ENCODE assay signal across 15 cellular contexts in genomic region chr13:110702591-110703526, GRCh38. TPM values are rescaled to one million over a fixed set of nuclear protein-coding genes. Genes with fewer than 3 reads are reported as not detected.
DNase-seq lines count a peak whose midpoint lies in the region; ATAC-seq, FAIRE-seq and TF ChIP-seq lines count a peak whose summit lies in the region.
"Had no signal": no experiment of that assay in that cellular context is flagged by ENCODE, and none has a peak within 500 bp of the region (broad histone marks: within the 10 kb centered on the region; RNA-seq: fewer than 3 reads in every experiment).

No MANE protein-coding gene starts in this region.

- CTCF ChIA-PET in GM12878 (lab: Yijun Ruan, JAX): interaction anchor here (1.0 to 1.4 kb wide), 3 partner anchors 12 to 49 kb away, joined by 3 read pairs; no protein-coding TSS in a partner anchor

- H2AFZ ChIP-seq in DND-41 (ENCODE audit: low read depth, low read length) (no peak overlapping the region), GM12878 (ENCODE audit: control insufficient read depth, low read depth, low read length) (no peak overlapping the region)

- no peaks in the 10 kb centered on the region for H3K27me3 ChIP-seq in DND-41 (ENCODE audit: insufficient read depth, low read length, poor library complexity)
- H3K27me3 ChIP-seq in GM12878 (replicated peaks in 1 of 2; ENCODE audit: control insufficient read depth in 2 of 2, insufficient read depth in 2 of 2, low read length in 1 of 2): no peaks in the 10 kb centered on the region

- no peak for FAIRE-seq in GM12878 (lab: Jason Lieb, UNC)
- FAIRE-seq: colon, GM18507 had no signal

- intact Hi-C loops in GM12878 (cut with micrococcal nuclease; ENCODE audit: unreplicated experiment): no loop called here

- H3K36me3 ChIP-seq in DND-41 (ENCODE audit: insufficient read depth, low read length) (peaks cover 53% of the 10 kb centered on the region), GM12878 (ENCODE audit: control insufficient read depth in 2 of 2, insufficient read depth in 2 of 2, low read length in 1 of 2) (peaks cover 9 to 26% of the 10 kb centered on the region in 2 experiments)

- ATAC-seq in DND-41 (ENCODE audit: insufficient read depth, low read depth): no peak
- no peak for ATAC-seq in GM12878
- ATAC-seq in GM18861 (IDR thresholded peaks at IDR 0.05; ENCODE audit: unreplicated experiment): no peak
- no peak for ATAC-seq in HG03159 (IDR thresholded peaks at IDR 0.05; ENCODE audit: unreplicated experiment)
- ATAC-seq: lower lobe of right lung had no signal

- TF ChIP-seq EP300 in GM12878 (IDR thresholded peaks at IDR 0.05; ENCODE audit: borderline replicate concordance in 1 of 2, control insufficient read depth in 1 of 2, low read depth in 2 of 2, low read length in 2 of 2): no peak

- peaks cover 52% of the 10 kb centered on the region for H3K79me2 ChIP-seq in DND-41 (ENCODE audit: insufficient read depth, low read length)
- peaks cover 27% of the 10 kb centered on the region for H3K79me2 ChIP-seq in GM12878 (ENCODE audit: control insufficient read depth, insufficient read depth, low read length)

- H3K27me3 Mint-ChIP-seq in HFFc6 (ENCODE audit: insufficient read depth): no peaks in the 10 kb centered on the region
- H3K27me3 Mint-ChIP-seq in nephron (ENCODE audit: low read depth): no peaks in the 10 kb centered on the region
- H3K27me3 Mint-ChIP-seq: IgD-negative memory B cell had no signal

- H3K4me1 Mint-ChIP-seq in HFFc6 (ENCODE audit: low read depth) (peaks cover 44% of the 10 kb centered on the region), nephron (peaks cover 37% of the 10 kb centered on the region)

- H3K4me3 Mint-ChIP-seq in HFFc6: peak overlapping the region; percentile 53
- H3K4me3 Mint-ChIP-seq in nephron: peak overlapping the region; percentile 49 to 62 (median 52)

- TF ChIP-seq CTCF in DND-41 (IDR thresholded peaks at IDR 0.05; ENCODE audit: borderline replicate concordance, extremely low read depth, low read length, poor library complexity, severe bottlenecking) (no peak), HFFc6 (IDR thresholded peaks at IDR 0.05) (no peak), GM12878 (IDR thresholded peaks at IDR 0.05 in 2 of 3, conservative IDR thresholded peaks at IDR 0.05 in 1 of 3; ENCODE audit: control insufficient read depth in 2 of 3, extremely low read depth in 1 of 3, insufficient read depth in 1 of 3, low read depth in 3 of 3, low read length in 3 of 3) (no peak), nephron (IDR thresholded peaks at IDR 0.05; ENCODE audit: unreplicated experiment in 3 of 3) (no peak)

- WGBS in GM12878 (ENCODE audit: insufficient coverage, insufficient replicate concordance, low lambda C conversion rate, missing lambda C conversion rate): 93% methylated on average over 15 of the region's 15 CpGs

- DNase-seq in DND-41 (no peak), HFFc6 (peak; percentile 21), GM12878 (ENCODE audit: low read depth, low spot score) (no peak), islet precursor cell (no peak)
- no peak for DNase-seq in central memory CD4-positive, alpha-beta T cell
- DNase-seq: lower lobe of right lung; NCI-H510A; stimulated activated CD8-positive, alpha-beta memory T cell treated with anti-CD3 and anti-CD28 coated beads, Interleukin-4, amount 100 ng/mL, for 48 hours; SW 1271 had no signal

- RAD21 ChIA-PET in GM12878 (lab: Charles Lee; ENCODE audit: unreplicated experiment): no interaction called here

- H3K4me1 ChIP-seq in DND-41 (ENCODE audit: insufficient read depth, low read length) (peaks cover 28% of the 10 kb centered on the region), GM12878 (ENCODE audit: control insufficient read depth, insufficient read depth, low read length) (peaks cover 27% of the 10 kb centered on the region)

- H3K27ac ChIP-seq in DND-41 (ENCODE audit: low read length) (no peak overlapping the region), GM12878 (ENCODE audit: control insufficient read depth, insufficient read depth) (no peak overlapping the region)
- H3K27ac ChIP-seq: lower lobe of right lung had no signal

- in situ Hi-C loops in GM12878 (cut with MboI): no loop called here

- POLR2A ChIA-PET in GM12878 (lab: Charles Lee): interaction anchor here (0.8 to 1.6 kb wide), 4 partner anchors 9 to 22 kb away, joined by 3 to 4 read pairs (median 3); no protein-coding TSS in a partner anchor

- no peak for TF ChIP-seq POLR2A in GM12878 (IDR thresholded peaks at IDR 0.05; ENCODE audit: low read depth, low read length)

- no peaks in the 10 kb centered on the region for H3K9me3 Mint-ChIP-seq in HFFc6
- no peaks in the 10 kb centered on the region for H3K9me3 Mint-ChIP-seq in nephron
- H3K9me3 Mint-ChIP-seq: IgD-negative memory B cell had no signal

- H3K36me3 Mint-ChIP-seq in HFFc6 (ENCODE audit: low read depth): peaks cover 22% of the 10 kb centered on the region
- peaks cover 44% of the 10 kb centered on the region for H3K36me3 Mint-ChIP-seq in nephron (ENCODE audit: low read depth)

- H4K20me1 ChIP-seq in DND-41 (ENCODE audit: insufficient read depth, low read length) (peaks cover 24% of the 10 kb centered on the region), GM12878 (ENCODE audit: control insufficient read depth, insufficient read depth) (no peaks in the 10 kb centered on the region)

- no peak overlapping the region for H3K4me3 ChIP-seq in DND-41 (ENCODE audit: low read depth in 1 of 2, low read length in 2 of 2)
- H3K4me3 ChIP-seq in GM12878: no peak overlapping the region
- H3K4me3 ChIP-seq: lower lobe of right lung had no signal

- BruUV-seq in GM12878 (replicated peaks; lab: Mats Ljungman, UMichigan): no TSS peak

- H3K9me3 ChIP-seq in DND-41 (ENCODE audit: insufficient read depth, low read length, severe bottlenecking) (no peaks in the 10 kb centered on the region), GM12878 (replicated peaks; ENCODE audit: control insufficient read depth, insufficient read depth, low read length) (no peaks in the 10 kb centered on the region)
- H3K9me3 ChIP-seq: lower lobe of right lung had no signal

- TF ChIP-seq RAD21 in GM12878 (IDR thresholded peaks at IDR 0.05; ENCODE audit: insufficient read depth, low read depth, low read length): no peak

- H3K27ac Mint-ChIP-seq in HFFc6: peak overlapping the region; percentile 54
- peak overlapping the region; percentile 13 to 73 (median 25) for H3K27ac Mint-ChIP-seq in nephron

- H3K9ac ChIP-seq in DND-41 (ENCODE audit: low read depth, low read length) (no peak overlapping the region), GM12878 (ENCODE audit: control insufficient read depth, insufficient read depth, low read length) (no peak overlapping the region)

- H3K4me2 ChIP-seq in DND-41 (ENCODE audit: insufficient read depth, low read length): peak overlapping the region; percentile 18; the same call in 1 of the 2 replicates
- peak overlapping the region; percentile 35; the same call in 1 of the 2 replicates for H3K4me2 ChIP-seq in GM12878 (ENCODE audit: control insufficient read depth, insufficient read depth)

- SMC1A ChIA-PET in GM12878 (lab: Charles Lee; ENCODE audit: uncharacterized antibody, unreplicated experiment): interaction anchor here (0.8 to 2.1 kb wide), 6 partner anchors 9 to 86 kb away, joined by 3 to 9 read pairs (median 4); no protein-coding TSS in a partner anchor

TF ChIP-seq in GM12878, 131 proteins besides CTCF, POLR2A, EP300 and RAD21:
- TF ChIP-seq CBX3 (IDR thresholded peaks at IDR 0.05; ENCODE audit: borderline replicate concordance, low read depth) (no peak), KAT2A (conservative IDR thresholded peaks at IDR 0.05; ENCODE audit: control insufficient read depth, low read depth, low read length) (no peak), FOXM1 (IDR thresholded peaks at IDR 0.05; ENCODE audit: low read depth, low read length) (no peak)

RNA-seq across cellular contexts. Expression of gene CARS2, which starts 3.1 kb away (rescaled TPM):
- 10 to 100 TPM; 50.1 to 68.0 (median 52.9) TPM for total RNA-seq in HFFc6 (2021; fragmentation: NEBNext Ultra II Directional; extraction: Animal tissue kit (Norgen Biotek cat#: 25700))
- total RNA-seq in GM12878 (2013; cell fraction: nucleolus; rRNA removed): 150 and 160 TPM in 2 replicates
- total RNA-seq in GM12878 (2014; rRNA removed) (85.6 and 88.3 TPM in 2 replicates), GM12878 (2014; rRNA removed; fragmentation: Illumina TruSeq; extraction: Trizol) (42.4 and 51.1 TPM in 2 replicates), GM12878 (2021) (69.2 and 76.9 TPM in 2 replicates)
- polyA plus RNA-seq in GM12878 (2011; ENCODE audit: low read depth): 54.1 TPM
- polyA plus RNA-seq in GM12878 (2011; rRNA removed) (68.5 and 71.9 TPM in 2 replicates), GM12878 (2014; fragmentation: Illumina TruSeq; extraction: Trizol) (27.5 and 38.6 TPM in 2 replicates), GM12878 (2014; fragmentation: Nextera tagmentation; extraction: Ambion mirVana) (1 to 10 TPM; 4.2 to 9.4 TPM), GM12878 (2014; rRNA removed) (95.1 and 113 TPM in 2 replicates), GM12878 (2016; fragmentation: Nextera tagmentation; extraction: Ambion mirVana) (100 to 1,000 TPM in 1 of 2 experiments, 10 to 100 TPM in 1; 54.6 to 101 TPM)
- polyA plus RNA-seq in GM12878 (2011; cell fraction: cytosol; rRNA removed): 45.3 and 78.9 TPM in 2 replicates
- polyA plus RNA-seq in GM12878 (2011; cell fraction: nucleus; rRNA removed): 258 and 286 TPM in 2 replicates
- polyA plus RNA-seq in GM12878 (2012): 59.4 and 61.5 TPM in 2 replicates
- 38.4 and 48.9 TPM in 2 replicates for polyA minus RNA-seq in GM12878 (2011; rRNA and poly(A)+ RNA removed)
- polyA minus RNA-seq in GM12878 (2011; cell fraction: cytosol; rRNA and poly(A)+ RNA removed): 17.2 and 23.9 TPM in 2 replicates
- 47.6 and 80.1 TPM in 2 replicates for polyA minus RNA-seq in GM12878 (2011; cell fraction: nucleus; rRNA and poly(A)+ RNA removed)

RNA-seq across cellular contexts. Expression of gene ING1, which starts 10.6 kb away (rescaled TPM):
- total RNA-seq in HFFc6 (2021; fragmentation: NEBNext Ultra II Directional; extraction: Animal tissue kit (Norgen Biotek cat#: 25700)): 1 to 10 TPM; 6.2 to 9.6 (median 8.1) TPM
- 13.0 and 15.9 TPM in 2 replicates for total RNA-seq in GM12878 (2013; cell fraction: nucleolus; rRNA removed)
- total RNA-seq in GM12878 (2014; rRNA removed): 14.7 and 15.3 TPM in 2 replicates
- 7.6 and 8.9 TPM in 2 replicates for total RNA-seq in GM12878 (2014; rRNA removed; fragmentation: Illumina TruSeq; extraction: Trizol)
- total RNA-seq in GM12878 (2021): 15.8 and 18.2 TPM in 2 replicates
- polyA plus RNA-seq in GM12878 (2011; ENCODE audit: low read depth): 4.8 TPM
- polyA plus RNA-seq in GM12878 (2011; rRNA removed): 11.9 and 16.7 TPM in 2 replicates
- 20.7 and 36.0 TPM in 2 replicates for polyA plus RNA-seq in GM12878 (2011; cell fraction: cytosol; rRNA removed)
- polyA plus RNA-seq in GM12878 (2011; cell fraction: nucleus; rRNA removed): 22.1 and 30.6 TPM in 2 replicates
- 18.4 and 22.4 TPM in 2 replicates for polyA plus RNA-seq in GM12878 (2012)
- 5.4 and 10.0 TPM in 2 replicates for polyA plus RNA-seq in GM12878 (2014; fragmentation: Illumina TruSeq; extraction: Trizol)
- polyA plus RNA-seq in GM12878 (2014; fragmentation: Nextera tagmentation; extraction: Ambion mirVana): 1 to 10 TPM; 1.3 to 3.0 TPM
- 20.4 and 21.6 TPM in 2 replicates for polyA plus RNA-seq in GM12878 (2014; rRNA removed)
- polyA plus RNA-seq in GM12878 (2016; fragmentation: Nextera tagmentation; extraction: Ambion mirVana): 10 to 100 TPM; 11.4 to 15.5 TPM
- 8.8 and 19.7 TPM in 2 replicates for polyA minus RNA-seq in GM12878 (2011; rRNA and poly(A)+ RNA removed)
- polyA minus RNA-seq in GM12878 (2011; cell fraction: cytosol; rRNA and poly(A)+ RNA removed): 11.6 and 12.2 TPM in 2 replicates
- 6.6 and 16.3 TPM in 2 replicates for polyA minus RNA-seq in GM12878 (2011; cell fraction: nucleus; rRNA and poly(A)+ RNA removed)
